ENCODE assay signal across 12 cellular contexts in genomic region chr20:5947276-5947675, GRCh38. TPM values are rescaled to one million over a fixed set of nuclear protein-coding genes. Genes with fewer than 3 reads are reported as not detected.
DNase-seq lines count a peak whose midpoint lies in the region; ATAC-seq and TF ChIP-seq lines count a peak whose summit lies in the region.
"Had no signal": no experiment of that assay in that cellular context is flagged by ENCODE, and none has a peak within 500 bp of the region (broad histone marks: within the 10 kb centered on the region; RNA-seq: fewer than 3 reads in every experiment).

No MANE protein-coding gene starts in this region.

- intact Hi-C loops in right cardiac atrium (cut with DNase I) (loop anchor here in 2 of 4 donors (10.0 kb wide), 2 partner anchors 412 to 422 kb away; no protein-coding TSS in a partner anchor), stomach (cut with DNase I; ENCODE audit: low total_unique reads) (no loop called here)

- TF ChIP-seq CTCF in epithelial cell of esophagus (IDR thresholded peaks at IDR 0.05; ENCODE audit: insufficient read depth, low read depth, low read length, missing control alignments) (no peak), stomach (IDR thresholded peaks at IDR 0.05) (no peak)

- ATAC-seq in HG03469 (IDR thresholded peaks at IDR 0.05; ENCODE audit: unreplicated experiment) (no peak), right cardiac atrium (no peak)

- DNase-seq in activated effector memory CD4-positive, alpha-beta T cell treated with anti-CD3 and anti-CD28 coated beads, Interleukin-2, amount 50 U/mL, for 16 hours: peak; percentile 68
- no peak for DNase-seq in activated effector memory CD4-positive, alpha-beta T cell treated with Interleukin-2 at 50 U/mL for 16 hours
- DNase-seq in RKO (ENCODE audit: low spot score) (peak; percentile 58), epithelial cell of esophagus (ENCODE audit: low read depth) (peak; percentile 15), right cardiac atrium (no peak), stomach (no peak)
- peak; percentile 12 for DNase-seq in stimulated activated CD8-positive, alpha-beta memory T cell treated with anti-CD3 and anti-CD28 coated beads, Interleukin-7, amount 100 ng/mL, for 24 hours (ENCODE audit: low read depth)
- DNase-seq: MG63 had no signal

- no peak for TF ChIP-seq EP300 in stomach (IDR thresholded peaks at IDR 0.05)

- H3K36me3 ChIP-seq in stomach: peaks cover 14 to 60% (median 53%) of the 10 kb centered on the region in 4 donors

- 83% methylated on average over 6 of the region's 6 CpGs for WGBS in right cardiac atrium
- WGBS in stomach, 5 donors: 80 to 93% (median 84%) methylated on average over 6 of the region's 6 CpGs

- H3K27ac ChIP-seq in right cardiac atrium (ENCODE audit: low read length): no peak overlapping the region
- no peak overlapping the region for H3K27ac ChIP-seq in stomach
- H3K27ac ChIP-seq: vagina had no signal

- H3K9me3 ChIP-seq in right cardiac atrium (ENCODE audit: control insufficient read depth, low read length): no peaks in the 10 kb centered on the region
- no peaks in the 10 kb centered on the region for H3K9me3 ChIP-seq in stomach
- H3K9me3 ChIP-seq: MG63, vagina had no signal

- H3K4me1 ChIP-seq in right cardiac atrium (ENCODE audit: control insufficient read depth, insufficient read depth, low read length): no peaks in the 10 kb centered on the region
- peaks cover 12 to 42% (median 24%) of the 10 kb centered on the region in 4 donors for H3K4me1 ChIP-seq in stomach

- H3K27me3 ChIP-seq in right cardiac atrium (ENCODE audit: control insufficient read depth, insufficient read depth) (no peaks in the 10 kb centered on the region), stomach (no peaks in the 10 kb centered on the region)
- H3K27me3 ChIP-seq: MG63, vagina had no signal

- H3K4me3 ChIP-seq in epithelial cell of esophagus (ENCODE audit: low read length): no peak overlapping the region
- no peak overlapping the region for H3K4me3 ChIP-seq in right cardiac atrium (ENCODE audit: low read length)
- H3K4me3 ChIP-seq in stomach: no peak overlapping the region
- H3K4me3 ChIP-seq: MG63, vagina had no signal

- no peak for TF ChIP-seq POLR2A in stomach (IDR thresholded peaks at IDR 0.05)

RNA-seq across cellular contexts. Expression of gene TRMT6, which starts 3.1 kb away (rescaled TPM):
- total RNA-seq in right cardiac atrium (10 to 100 TPM in 1 of 4 donors, 1 to 10 TPM in 3; 8.9 to 11.0 (median 9.5) TPM), stomach (10 to 100 TPM in 2 of 5 donors, 1 to 10 TPM in 3; 2.9 to 10.9 (median 8.3) TPM)
- polyA plus RNA-seq in right cardiac atrium (7.6 TPM), stomach (1 to 10 TPM; 6.2 to 8.4 (median 7.0) TPM)

RNA-seq across cellular contexts. Expression of gene MCM8, which starts 3.2 kb away (rescaled TPM):
- 1 to 10 TPM; 6.5 to 8.4 (median 7.0) TPM for total RNA-seq in right cardiac atrium
- 2.9 TPM for polyA plus RNA-seq in right cardiac atrium
- 10 to 100 TPM in 1 of 5 donors, 1 to 10 TPM in 4; 3.2 to 39.3 (median 7.1) TPM for total RNA-seq in stomach
- polyA plus RNA-seq in stomach: 1 to 10 TPM; 2.1 to 2.9 (median 2.6) TPM

RNA-seq across cellular contexts. Expression of gene CHGB, which starts 36.0 kb away (rescaled TPM):
- 10 to 100 TPM; 48.6 to 99.8 (median 56.2) TPM for total RNA-seq in right cardiac atrium
- 65.5 TPM for polyA plus RNA-seq in right cardiac atrium
- 1 to 10 TPM in 2 of 5 donors, not detected in 3; 3.5 to 6.4 TPM for total RNA-seq in stomach
- 1 to 10 TPM; 1.1 to 3.7 (median 3.6) TPM for polyA plus RNA-seq in stomach
- total RNA-seq: endothelial cell of umbilical vein, pulmonary artery endothelial cell had no signal

RNA-seq across cellular contexts. Expression of gene CRLS1, which starts 58.6 kb away (rescaled TPM):
- total RNA-seq in right cardiac atrium: 10 to 100 TPM; 75.2 to 99.0 (median 80.7) TPM
- 115 TPM for polyA plus RNA-seq in right cardiac atrium
- 100 to 1,000 TPM in 2 of 5 donors, 10 to 100 TPM in 3; 45.5 to 228 (median 83.9) TPM for total RNA-seq in stomach
- 10 to 100 TPM; 60.9 to 81.1 (median 76.5) TPM for polyA plus RNA-seq in stomach

Comparison
In these comparisons a context has a peak if more than half of its experiments do, and no peak if none do; other contexts are left out.
1. DNase-seq: peak in activated effector memory CD4-positive, alpha-beta T cell treated with anti-CD3 and anti-CD28 coated beads, Interleukin-2, amount 50 U/mL, for 16 hours (single experiment), RKO (single experiment), epithelial cell of esophagus (single experiment) and stimulated activated CD8-positive, alpha-beta memory T cell treated with anti-CD3 and anti-CD28 coated beads, Interleukin-7, amount 100 ng/mL, for 24 hours (single experiment); none in activated effector memory CD4-positive, alpha-beta T cell treated with Interleukin-2 at 50 U/mL for 16 hours (single experiment), right cardiac atrium (0 of 3) and stomach (single experiment).
2. RNA of gene CHGB, which starts 36.0 kb away (total RNA-seq): 48.6 to 99.8 TPM in right cardiac atrium; 3.5 to 6.4 TPM in stomach; every median in the first group is over 4 times any median in the second.